In genomic region chr16:28898266-28898665, GRCh38 we compare ENCODE assay signal across 26 cellular contexts. TPM values are rescaled to one million over a fixed set of nuclear protein-coding genes. Genes with fewer than 3 reads are reported as not detected.
"Had no signal": no experiment of that assay in that cellular context is flagged by ENCODE, and none has a peak within 500 bp of the region (broad histone marks: within the 10 kb centered on the region; RNA-seq: fewer than 3 reads in every experiment).

No MANE protein-coding gene starts in this region.

- DNase-seq: activated CD4-positive, alpha-beta T cell treated with anti-CD3 and anti-CD28 coated beads, Interleukin-2, amount 10 ng/mL, durations not matched to agents 24 days and 14 days; activated CD8-positive, alpha-beta T cell treated with anti-CD3 and anti-CD28 coated beads, Interleukin-2, amount 10 ng/mL, durations not matched to agents 7 days and 5 days; activated effector memory CD4-positive, alpha-beta T cell treated with Interleukin-2 at 50 U/mL for 16 hours; activated naive CD4-positive, alpha-beta T cell treated with anti-CD3 and anti-CD28 coated beads, Interleukin-2, amount 10 ng/mL, durations not matched to agents 7 days and 5 days; activated naive CD8-positive, alpha-beta T cell treated with anti-CD3 and anti-CD28 coated beads, Interleukin-2, amount 50 U/mL, for 24 hours; activated T-cell treated with anti-CD3 and anti-CD28 coated beads, Interleukin-2, amount 50 U/mL, for 4 hours; anterior cingulate cortex; central memory CD4-positive, alpha-beta T cell; glutamatergic neuron; hippocampal formation; midbrain; right lobe of liver; stimulated activated CD4-positive, alpha-beta T cell treated with anti-CD3 and anti-CD28 coated beads, Interleukin-4, amount 100 ng/mL, for 24 hours; stomach; T-cell had no signal

- H3K4me1 ChIP-seq: foreskin keratinocyte, right lobe of liver, stomach had no signal

- H3K9me3 ChIP-seq: right lobe of liver, stomach had no signal

- H3K27me3 ChIP-seq: brain microvascular endothelial cell, foreskin keratinocyte, right lobe of liver, stomach had no signal

- H3K27ac ChIP-seq: brain microvascular endothelial cell, foreskin keratinocyte, right lobe of liver, stomach had no signal

- H3K4me3 ChIP-seq: lung, right lobe of liver, stomach had no signal

- ATAC-seq: activated CD8-positive, alpha-beta T cell treated with anti-CD3 and anti-CD28 coated beads, Interleukin-2, amount 10 ng/mL, durations not matched to agents 7 days and 5 days; activated naive CD8-positive, alpha-beta T cell treated with anti-CD3 and anti-CD28 coated beads, Interleukin-2, amount 50 U/mL, for 24 hours; activated T-cell treated with anti-CD3 and anti-CD28 coated beads, Interleukin-2, amount 50 U/mL, for 4 hours; foreskin keratinocyte; left lobe of liver; right lobe of liver; stimulated activated effector memory CD8-positive, alpha-beta T cell treated with anti-CD3 and anti-CD28 coated beads, Interleukin-12 subunit alpha, Interleukin-12 subunit beta, amount 100 ng/mL, for 72 hours; T-cell had no signal

- H3K36me3 ChIP-seq: brain microvascular endothelial cell, right lobe of liver had no signal

RNA-seq across cellular contexts. Expression of gene CD19, which starts 33.5 kb away (rescaled TPM):
- total RNA-seq: activated CD4-positive, alpha-beta T cell treated with anti-CD3 and anti-CD28 coated beads, Interleukin-2, amount 10 ng/mL, durations not matched to agents 24 days and 14 days; epithelial cell of proximal tubule; foreskin keratinocyte; left lobe of liver; osteocyte; pulmonary artery endothelial cell; ureter had no signal
- polyA plus RNA-seq: foreskin keratinocyte, keratinocyte, neural cell had no signal
